Comparison of ENCODE assay signal across 1 cellular context in the genomic region with DNA sequence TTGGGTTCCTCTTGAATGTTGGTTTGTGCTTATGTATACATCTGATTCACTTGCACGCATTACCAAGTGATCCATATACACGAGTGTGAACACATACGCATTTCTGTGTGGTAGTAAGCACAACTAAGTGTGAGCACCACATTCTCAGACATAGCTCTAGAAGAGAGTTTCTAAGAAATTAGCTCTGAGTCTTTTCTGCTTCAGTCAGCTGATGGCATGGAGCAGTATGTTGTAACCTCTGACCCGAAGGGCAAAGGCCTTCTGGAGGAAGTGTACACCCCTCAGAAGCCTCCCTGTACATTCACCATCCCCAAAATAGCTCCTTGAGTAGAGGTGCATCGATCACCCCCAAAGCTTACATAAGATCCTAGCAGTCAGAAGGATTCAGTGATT.
TF ChIP-seq lines count a peak whose summit lies in the region.

No MANE protein-coding gene starts in this region.

TF ChIP-seq in K562, 482 proteins besides CTCF, POLR2A, EP300 and RAD21 (continued from another document):
- TF ChIP-seq, protein P1, sequence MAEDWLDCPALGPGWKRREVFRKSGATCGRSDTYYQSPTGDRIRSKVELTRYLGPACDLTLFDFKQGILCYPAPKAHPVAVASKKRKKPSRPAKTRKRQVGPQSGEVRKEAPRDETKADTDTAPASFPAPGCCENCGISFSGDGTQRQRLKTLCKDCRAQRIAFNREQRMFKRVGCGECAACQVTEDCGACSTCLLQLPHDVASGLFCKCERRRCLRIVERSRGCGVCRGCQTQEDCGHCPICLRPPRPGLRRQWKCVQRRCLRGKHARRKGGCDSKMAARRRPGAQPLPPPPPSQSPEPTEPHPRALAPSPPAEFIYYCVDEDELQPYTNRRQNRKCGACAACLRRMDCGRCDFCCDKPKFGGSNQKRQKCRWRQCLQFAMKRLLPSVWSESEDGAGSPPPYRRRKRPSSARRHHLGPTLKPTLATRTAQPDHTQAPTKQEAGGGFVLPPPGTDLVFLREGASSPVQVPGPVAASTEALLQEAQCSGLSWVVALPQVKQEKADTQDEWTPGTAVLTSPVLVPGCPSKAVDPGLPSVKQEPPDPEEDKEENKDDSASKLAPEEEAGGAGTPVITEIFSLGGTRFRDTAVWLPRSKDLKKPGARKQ (CRISPR knock-in tag; IDR thresholded peaks at IDR 0.05) = 0 out of 2 replicates have a peak, but pooled peaks have one; percentile 29
- TF ChIP-seq CAMTA2 (CRISPR knock-in tag; conservative IDR thresholded peaks at IDR 0.05) (no peak), ZFX (CRISPR knock-in tag; IDR thresholded peaks at IDR 0.05) (no peak)
- TF ChIP-seq, protein P2, sequence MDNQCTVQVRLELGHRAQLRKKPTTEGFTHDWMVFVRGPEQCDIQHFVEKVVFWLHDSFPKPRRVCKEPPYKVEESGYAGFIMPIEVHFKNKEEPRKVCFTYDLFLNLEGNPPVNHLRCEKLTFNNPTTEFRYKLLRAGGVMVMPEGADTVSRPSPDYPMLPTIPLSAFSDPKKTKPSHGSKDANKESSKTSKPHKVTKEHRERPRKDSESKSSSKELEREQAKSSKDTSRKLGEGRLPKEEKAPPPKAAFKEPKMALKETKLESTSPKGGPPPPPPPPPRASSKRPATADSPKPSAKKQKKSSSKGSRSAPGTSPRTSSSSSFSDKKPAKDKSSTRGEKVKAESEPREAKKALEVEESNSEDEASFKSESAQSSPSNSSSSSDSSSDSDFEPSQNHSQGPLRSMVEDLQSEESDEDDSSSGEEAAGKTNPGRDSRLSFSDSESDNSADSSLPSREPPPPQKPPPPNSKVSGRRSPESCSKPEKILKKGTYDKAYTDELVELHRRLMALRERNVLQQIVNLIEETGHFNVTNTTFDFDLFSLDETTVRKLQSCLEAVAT (IDR thresholded peaks at IDR 0.05) = 0 out of 4 replicates have a peak, but pooled peaks of 1 of the 2 experiments have one; percentile 14
- TF ChIP-seq, protein P3, sequence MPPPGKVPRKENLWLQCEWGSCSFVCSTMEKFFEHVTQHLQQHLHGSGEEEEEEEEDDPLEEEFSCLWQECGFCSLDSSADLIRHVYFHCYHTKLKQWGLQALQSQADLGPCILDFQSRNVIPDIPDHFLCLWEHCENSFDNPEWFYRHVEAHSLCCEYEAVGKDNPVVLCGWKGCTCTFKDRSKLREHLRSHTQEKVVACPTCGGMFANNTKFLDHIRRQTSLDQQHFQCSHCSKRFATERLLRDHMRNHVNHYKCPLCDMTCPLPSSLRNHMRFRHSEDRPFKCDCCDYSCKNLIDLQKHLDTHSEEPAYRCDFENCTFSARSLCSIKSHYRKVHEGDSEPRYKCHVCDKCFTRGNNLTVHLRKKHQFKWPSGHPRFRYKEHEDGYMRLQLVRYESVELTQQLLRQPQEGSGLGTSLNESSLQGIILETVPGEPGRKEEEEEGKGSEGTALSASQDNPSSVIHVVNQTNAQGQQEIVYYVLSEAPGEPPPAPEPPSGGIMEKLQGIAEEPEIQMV (tag; conservative IDR thresholded peaks at IDR 0.05; ENCODE audit: low read depth) = no peak
TF ChIP-seq in K562: peak in this region for 5.
